15 cellular contexts compared by ENCODE assay signal in the genomic region with DNA sequence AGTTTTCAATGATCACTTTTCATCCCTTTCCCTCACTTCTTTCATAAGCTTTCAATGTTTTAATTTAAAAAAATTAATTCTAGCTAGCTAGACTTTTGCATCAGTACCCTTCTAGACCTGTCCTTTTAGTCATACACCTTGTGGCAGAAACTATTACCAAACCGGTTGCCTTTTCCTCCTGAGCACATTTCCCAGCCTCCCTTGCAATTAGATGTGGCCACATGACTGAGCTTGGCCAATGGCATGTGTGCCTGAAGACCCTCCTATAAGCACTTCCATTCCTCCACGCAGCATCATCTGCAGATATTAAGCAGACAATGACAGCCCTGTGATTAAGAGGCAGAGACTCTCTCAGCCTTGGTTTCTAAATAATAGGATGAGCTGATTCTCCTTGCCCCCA. TPM values are rescaled to one million over a fixed set of nuclear protein-coding genes. Genes with fewer than 3 reads are reported as not detected.
DNase-seq lines count a peak whose midpoint lies in the region; ATAC-seq and TF ChIP-seq lines count a peak whose summit lies in the region.
"Had no signal": no experiment of that assay in that cellular context is flagged by ENCODE, and none has a peak within 500 bp of the region (broad histone marks: within the 10 kb centered on the region; RNA-seq: fewer than 3 reads in every experiment).

No MANE protein-coding gene starts in this region.

- TF ChIP-seq CTCF in HCT116 (IDR thresholded peaks at IDR 0.05 in 2 of 3, conservative IDR thresholded peaks at IDR 0.05 in 1 of 3; ENCODE audit: borderline replicate concordance in 1 of 3, insufficient read depth in 1 of 3, low read depth in 2 of 3, low read length in 2 of 3): no peak
- TF ChIP-seq CTCF in IMR-90 (conservative IDR thresholded peaks at IDR 0.05; ENCODE audit: low read depth, low read length): no peak
- TF ChIP-seq CTCF in RWPE2 (IDR thresholded peaks at IDR 0.05; ENCODE audit: poor library complexity, severe bottlenecking): no peak
- TF ChIP-seq CTCF in natural killer cell (IDR thresholded peaks at IDR 0.05): no peak

- H3K56ac ChIP-seq in IMR-90 (ENCODE audit: extremely low read depth, insufficient read depth, low read length) (no peak overlapping the region), mesendoderm (ENCODE audit: low read length) (no peak overlapping the region)

- DNase-seq in HCT116 (ENCODE audit: low read depth, low spot score) (no peak), IMR-90 (no peak), RWPE2 (ENCODE audit: low spot score) (no peak), mesendoderm (peak; percentile 23), natural killer cell (no peak), kidney tubule cell (ENCODE audit: low spot score) (no peak), NCI-H1436 (lab: John Stamatoyannopoulos, UW) (no peak)
- DNase-seq: AML-193; CD4-positive, alpha-beta T cell; GM23248; KG1 had no signal

- ATAC-seq in HCT116 (peak; percentile 50), IMR-90 (ENCODE audit: low read depth) (no peak), RWPE2 (ENCODE audit: low read depth) (no peak), natural killer cell (no peak)

- no peak overlapping the region for H3K4me3 ChIP-seq in HCT116 (replicated peaks in 1 of 2; ENCODE audit: low read depth in 1 of 2, low read length in 2 of 2)
- no peak overlapping the region for H3K4me3 ChIP-seq in IMR-90 (ENCODE audit: insufficient read depth, low read depth, low read length)
- H3K4me3 ChIP-seq in RWPE2 (ENCODE audit: severe bottlenecking): no peak overlapping the region
- no peak overlapping the region for H3K4me3 ChIP-seq in mesendoderm (ENCODE audit: low read length)
- H3K4me3 ChIP-seq: GM23248, HAP-1 had no signal

- H3K27ac ChIP-seq in HCT116 (ENCODE audit: low read depth, low read length): no peak overlapping the region; the same call in 1 of the 2 replicates
- no peak overlapping the region for H3K27ac ChIP-seq in IMR-90 (ENCODE audit: insufficient read depth, low read length)
- peak overlapping the region; percentile 4 for H3K27ac ChIP-seq in RWPE2 (ENCODE audit: poor library complexity, severe bottlenecking)
- no peak overlapping the region for H3K27ac ChIP-seq in mesendoderm (ENCODE audit: low read depth, low read length)
- H3K27ac ChIP-seq: C4-2B, GM23248, HL-60 had no signal

- peaks cover 4 to 11% of the 10 kb centered on the region in 2 donors for H3K27me3 Mint-ChIP-seq in natural killer cell (ENCODE audit: low read depth in 2 of 2)
- H3K27me3 Mint-ChIP-seq: CD4-positive, alpha-beta T cell had no signal

- H2BK5ac ChIP-seq in IMR-90 (ENCODE audit: low read depth, low read length, poor library complexity, severe bottlenecking) (no peak overlapping the region), mesendoderm (ENCODE audit: low read length) (no peak overlapping the region)

- H3K79me1 ChIP-seq in IMR-90 (ENCODE audit: low read depth in 1 of 2, low read length in 2 of 2) (no peaks in the 10 kb centered on the region), mesendoderm (ENCODE audit: low read length) (no peaks in the 10 kb centered on the region)

- peak overlapping the region; percentile 29; the same call in 1 of the 2 replicates for H3K4ac ChIP-seq in IMR-90 (ENCODE audit: low read depth, low read length)
- H3K4ac ChIP-seq in mesendoderm (ENCODE audit: low read depth, low read length): no peak overlapping the region

- H3K23ac ChIP-seq in IMR-90 (ENCODE audit: low read depth, low read length) (no peak overlapping the region), mesendoderm (ENCODE audit: low read length) (no peak overlapping the region)

- H4K8ac ChIP-seq in IMR-90 (ENCODE audit: low read depth in 2 of 2, low read length in 2 of 2) (peak overlapping the region; percentile 12 to 17; a peak in 1 of 4 replicates), mesendoderm (ENCODE audit: low read depth, low read length) (no peak overlapping the region)

- H3K14ac ChIP-seq in IMR-90 (replicated peaks; ENCODE audit: low read depth, low read length): peak overlapping the region; percentile 66; the same call in 1 of the 2 replicates

- H2AK5ac ChIP-seq in IMR-90 (ENCODE audit: low read depth, low read length) (peak overlapping the region; percentile 69), mesendoderm (ENCODE audit: low read length) (no peak overlapping the region)

- no peak for TF ChIP-seq RAD21 in HCT116 (IDR thresholded peaks at IDR 0.05; ENCODE audit: low read depth)
- no peak for TF ChIP-seq RAD21 in IMR-90 (IDR thresholded peaks at IDR 0.05; ENCODE audit: low read length)

- no peaks in the 10 kb centered on the region for H4K20me1 ChIP-seq in HCT116 (ENCODE audit: insufficient read depth)
- no peaks in the 10 kb centered on the region for H4K20me1 ChIP-seq in IMR-90 (ENCODE audit: insufficient read depth, low read length)

- CTCF ChIA-PET in HCT116 (lab: Charles Lee) (no interaction called here), IMR-90 (lab: Yijun Ruan, JAX) (interaction anchor here (1.1 kb wide), 1 partner anchor 163 kb away, joined by 3 read pairs; no protein-coding TSS in a partner anchor)

- dilution Hi-C loops in IMR-90 (cut with HindIII; ENCODE audit: low sequenced_read_pairs, unreplicated experiment): no loop called here

- RAD21 ChIA-PET in HCT116 (lab: Charles Lee; ENCODE audit: low non-redundant PET in 1 of 2, low total read pairs in 2 of 2, uncharacterized antibody in 2 of 2, unreplicated experiment in 2 of 2): no interaction called here

- peaks cover 5 to 25% of the 10 kb centered on the region in 2 experiments; a peak in 3 of 4 replicates for H3K4me1 ChIP-seq in HCT116 (ENCODE audit: control insufficient read depth in 1 of 2, insufficient read depth in 2 of 2, low read length in 2 of 2)
- H3K4me1 ChIP-seq in IMR-90 (ENCODE audit: control insufficient read depth, insufficient read depth, low read length): no peaks in the 10 kb centered on the region; the same call in 1 of the 2 replicates
- peaks cover 7% of the 10 kb centered on the region for H3K4me1 ChIP-seq in RWPE2 (ENCODE audit: insufficient read depth, poor library complexity, severe bottlenecking)
- no peaks in the 10 kb centered on the region for H3K4me1 ChIP-seq in mesendoderm (ENCODE audit: control insufficient read depth, low read depth, low read length)
- H3K4me1 ChIP-seq: HAP-1 had no signal

- H3K27me3 ChIP-seq in HCT116 (ENCODE audit: insufficient read depth, low read length): no peaks in the 10 kb centered on the region
- H3K27me3 ChIP-seq in IMR-90 (ENCODE audit: control insufficient read depth, insufficient read depth, low read length): no peaks in the 10 kb centered on the region
- H3K27me3 ChIP-seq in RWPE2 (ENCODE audit: insufficient read depth, poor library complexity, severe bottlenecking): no peaks in the 10 kb centered on the region
- no peaks in the 10 kb centered on the region for H3K27me3 ChIP-seq in mesendoderm (ENCODE audit: insufficient read depth, low read length, poor library complexity)

- no peaks in the 10 kb centered on the region; the same call in 1 of the 2 replicates for H3K9me1 ChIP-seq in IMR-90 (ENCODE audit: insufficient read depth, low read length)

- H3K79me2 ChIP-seq in HCT116 (ENCODE audit: insufficient read depth, low read length): no peaks in the 10 kb centered on the region
- no peaks in the 10 kb centered on the region for H3K79me2 ChIP-seq in mesendoderm (ENCODE audit: control insufficient read depth, insufficient read depth, low read length)

- H2BK120ac ChIP-seq in IMR-90 (ENCODE audit: low read depth, low read length) (no peak overlapping the region), mesendoderm (ENCODE audit: low read depth, low read length) (no peak overlapping the region)

- H3K18ac ChIP-seq in IMR-90 (ENCODE audit: low read depth, low read length) (no peak overlapping the region), mesendoderm (ENCODE audit: low read length) (no peak overlapping the region)

- H2AFZ ChIP-seq in HCT116 (ENCODE audit: low read depth, low read length, poor library complexity, severe bottlenecking) (peak overlapping the region; percentile 71), IMR-90 (replicated peaks; ENCODE audit: low read length, poor library complexity) (peak overlapping the region; percentile 18)

- WGBS in IMR-90 (ENCODE audit: extremely low coverage in 2 of 2, insufficient read length in 1 of 2), 2 experiments: 88% methylated on average over 1 of the region's 2 CpGs; no CpG with 5 or more reads in 1 of the 2 experiments
- no CpG with 5 or more reads among the region's 2 CpGs for WGBS in mesendoderm (ENCODE audit: extremely low coverage, insufficient coverage, low lambda C conversion rate)

- 0 out of 3 replicates have a peak overlapping the region, but pooled peaks have one; percentile 18 for H2BK15ac ChIP-seq in IMR-90 (ENCODE audit: low read depth, low read length)
- H2BK15ac ChIP-seq in mesendoderm (replicated peaks; ENCODE audit: low read depth): no peak overlapping the region

- no peak overlapping the region for H2AK9ac ChIP-seq in IMR-90 (replicated peaks; ENCODE audit: low read depth, low read length, poor library complexity)

- BruUV-seq in HCT116 (replicated peaks; lab: Mats Ljungman, UMichigan): no TSS peak
- no TSS peak for BruUV-seq in IMR-90 (replicated peaks; lab: Mats Ljungman, UMichigan)

- H3K9ac ChIP-seq in HCT116 (ENCODE audit: low read length) (no peak overlapping the region), IMR-90 (ENCODE audit: low read depth, low read length) (no peak overlapping the region), mesendoderm (ENCODE audit: low read length) (no peak overlapping the region)
- H3K9ac ChIP-seq: GM23248 had no signal

- H3K9me3 ChIP-seq in HCT116 (ENCODE audit: control insufficient read depth in 1 of 2, insufficient read depth in 1 of 2, low read depth in 1 of 2, low read length in 2 of 2) (no peaks in the 10 kb centered on the region), IMR-90 (ENCODE audit: control insufficient read depth, insufficient read depth, low read length) (no peaks in the 10 kb centered on the region), RWPE2 (ENCODE audit: severe bottlenecking) (no peaks in the 10 kb centered on the region)
- H3K9me3 ChIP-seq: Caco-2, HAP-1 had no signal

- H3K4me3 Mint-ChIP-seq in natural killer cell: no peak overlapping the region
- H3K4me3 Mint-ChIP-seq: CD4-positive, alpha-beta T cell had no signal

- no peaks in the 10 kb centered on the region for H3K9me3 Mint-ChIP-seq in natural killer cell
- H3K9me3 Mint-ChIP-seq: CD4-positive, alpha-beta T cell had no signal

- intact Hi-C loops in HCT116 (cut with micrococcal nuclease) (no loop called here), IMR-90 (cut with micrococcal nuclease) (no loop called here), natural killer cell (cut with micrococcal nuclease) (no loop called here)

- H3K36me3 ChIP-seq in HCT116 (ENCODE audit: control insufficient read depth in 1 of 2, insufficient read depth in 2 of 2, low read length in 2 of 2) (no peaks in the 10 kb centered on the region), IMR-90 (ENCODE audit: control insufficient read depth, insufficient read depth, low read length) (no peaks in the 10 kb centered on the region), RWPE2 (ENCODE audit: low read depth) (no peaks in the 10 kb centered on the region), mesendoderm (ENCODE audit: control insufficient read depth, insufficient read depth, low read length) (no peaks in the 10 kb centered on the region)
- H3K36me3 ChIP-seq: HAP-1 had no signal

- H3K4me1 Mint-ChIP-seq in natural killer cell: no peaks in the 10 kb centered on the region

- H3K27ac Mint-ChIP-seq in natural killer cell: no peak overlapping the region
- H3K27ac Mint-ChIP-seq: CD4-positive, alpha-beta T cell had no signal

- H3K4me2 ChIP-seq in HCT116 (ENCODE audit: low read length) (no peak overlapping the region), IMR-90 (ENCODE audit: low read depth, low read length) (no peak overlapping the region), mesendoderm (ENCODE audit: low read length) (no peak overlapping the region)

- H2BK20ac ChIP-seq in IMR-90 (ENCODE audit: low read depth, low read length): peak overlapping the region; percentile 40; the same call in 1 of the 2 replicates

- H3K9me2 ChIP-seq in HCT116 (ENCODE audit: insufficient read depth): no peaks in the 10 kb centered on the region

- H4K5ac ChIP-seq in IMR-90 (ENCODE audit: low read depth, low read length): no peak overlapping the region
- H4K5ac ChIP-seq in mesendoderm (ENCODE audit: low read length): no peak overlapping the region

- no peaks in the 10 kb centered on the region for H3K36me3 Mint-ChIP-seq in natural killer cell

- TF ChIP-seq POLR2A in HCT116 (IDR thresholded peaks at IDR 0.05; ENCODE audit: borderline replicate concordance, extremely low read depth, insufficient read depth, insufficient read length): no peak
- TF ChIP-seq POLR2A in IMR-90 (IDR thresholded peaks at IDR 0.05; ENCODE audit: low read depth, low read length): no peak

- POLR2A ChIA-PET in HCT116 (lab: Charles Lee) (interaction anchor here (1.7 to 1.9 kb wide), 2 partner anchors 9 to 12 kb away, joined by 6 read pairs; partner anchors contain the start of gene DKK1), IMR-90 (lab: Charles Lee; ENCODE audit: unreplicated experiment) (no interaction called here)

- in situ Hi-C loops in IMR-90 (cut with MboI; ENCODE audit: low sequenced_read_pairs): no loop called here

- H4K91ac ChIP-seq in IMR-90 (ENCODE audit: insufficient read depth, low read depth, low read length): 0 out of 2 replicates have a peak overlapping the region, but pooled peaks have one; percentile 29

RNA-seq across cellular contexts. Expression of gene DKK1, which starts 12.3 kb away (rescaled TPM):
- 315 TPM for total RNA-seq in HCT116 (2021; ENCODE audit: unreplicated experiment)
- 70.9 and 147 TPM in 2 replicates for polyA plus RNA-seq in HCT116 (2012)
- 74.7 and 116 TPM in 2 replicates for total RNA-seq in IMR-90 (2012; rRNA removed)
- 91.4 and 97.6 TPM in 2 replicates for polyA plus RNA-seq in IMR-90 (2012; rRNA removed)
- 27.7 and 37.6 TPM in 2 replicates for polyA plus RNA-seq in IMR-90 (2012; cell fraction: cytosol; rRNA removed)
- polyA plus RNA-seq in IMR-90 (2012; cell fraction: nucleus; rRNA removed; ENCODE audit: low replicate concordance): 32.2 and 46.0 TPM in 2 replicates
- 23.1 TPM for polyA plus RNA-seq in mesendoderm (2013, experiment 1 of 2)
- polyA plus RNA-seq in mesendoderm (2013, experiment 2 of 2): 19.6 TPM
- total RNA-seq in natural killer cell: not detected
- total RNA-seq: CD4-positive, alpha-beta T cell had no signal

Comparison
In these comparisons a context has a peak if more than half of its experiments do, and no peak if none do; other contexts are left out.
1. RNA of gene DKK1, which starts 12.3 kb away (total RNA-seq): 315 TPM in HCT116 (single experiment) and 74.7 to 116 TPM in IMR-90; not detected in natural killer cell; every median in the first group is over 10 times any median in the second.